8 cellular contexts compared by ENCODE assay signal in the genomic region with DNA sequence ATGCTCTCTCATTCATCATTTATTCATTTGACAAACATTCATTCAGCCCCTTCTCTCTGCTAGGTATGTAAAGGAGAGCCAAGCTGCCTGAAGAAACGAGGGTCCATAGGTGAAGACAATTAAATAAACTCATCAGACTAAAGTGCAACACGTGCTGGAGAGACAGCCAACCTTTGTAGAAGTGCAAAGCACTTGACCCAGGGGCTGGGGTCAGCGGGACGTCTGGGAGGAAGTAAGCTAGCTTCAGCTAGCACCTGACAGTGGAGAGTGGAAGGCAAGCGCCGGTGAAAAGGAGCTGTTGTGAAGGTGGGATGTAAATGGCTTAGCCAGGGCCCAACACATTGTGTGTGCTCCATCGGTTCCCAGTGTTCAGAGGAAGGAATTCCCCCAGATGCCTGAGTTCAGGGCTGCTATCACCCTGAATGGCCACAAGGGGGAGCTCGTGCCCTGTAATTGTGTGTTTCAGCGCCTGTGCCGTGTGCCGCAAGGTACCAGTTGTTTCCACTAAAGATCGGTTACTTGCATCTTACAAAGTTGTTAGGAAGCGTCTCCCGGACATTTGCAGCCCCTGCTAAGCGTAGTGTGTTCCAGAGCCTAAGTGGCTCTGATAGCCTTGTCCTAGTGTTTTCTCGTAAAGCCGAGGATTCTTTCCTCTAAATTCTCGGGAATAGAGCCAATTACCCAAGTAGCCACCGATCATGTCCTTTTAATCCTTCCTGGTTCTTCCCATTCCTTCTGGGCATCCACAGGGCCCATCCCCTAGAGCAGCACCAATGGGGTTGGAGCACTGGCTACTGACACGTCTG. TPM values are rescaled to one million over a fixed set of nuclear protein-coding genes. Genes with fewer than 3 reads are reported as not detected.
DNase-seq lines count a peak whose midpoint lies in the region; ATAC-seq, FAIRE-seq and TF ChIP-seq lines count a peak whose summit lies in the region.

No MANE protein-coding gene starts in this region.

- H3K36me3 Mint-ChIP-seq in activated T-cell treated with anti-CD3 and anti-CD28 coated beads, Interleukin-2, amount 50 U/mL, for 72 hours (ENCODE audit: insufficient read depth in 2 of 2), result no peaks in the 10 kb centered on the region
- H3K36me3 Mint-ChIP-seq in neural progenitor cell, result no peaks in the 10 kb centered on the region

- peak overlapping the region; percentile 75 for H2AFZ ChIP-seq in neural progenitor cell (replicated peaks)

- H3K4me1 ChIP-seq in neural progenitor cell, result no peaks in the 10 kb centered on the region

- H3K4me3 ChIP-seq in fibroblast of the aortic adventitia (ENCODE audit: low read depth, low read length), result peak overlapping the region; percentile 67
- H3K4me3 ChIP-seq in neural progenitor cell, result peak overlapping the region; percentile 33

- no peaks in the 10 kb centered on the region for H3K9me3 Mint-ChIP-seq in activated T-cell treated with anti-CD3 and anti-CD28 coated beads, Interleukin-2, amount 50 U/mL, for 72 hours
- H3K9me3 Mint-ChIP-seq in neural progenitor cell, result no peaks in the 10 kb centered on the region

- peaks cover 100% of the 10 kb centered on the region for H3K27me3 ChIP-seq in neural progenitor cell

- DNase-seq in DMS114 treated with DMSO at 0.1 percent for 48 hours (lab: John Stamatoyannopoulos, UW; ENCODE audit: unreplicated experiment), result peak; percentile 86
- peak; percentile 66 for DNase-seq in HuH-7.5 (ENCODE audit: low spot score)
- DNase-seq in RCC 7860 (ENCODE audit: low spot score), result peak; percentile 66
- peak; percentile 61 to 72 for DNase-seq in activated T-cell treated with anti-CD3 and anti-CD28 coated beads, Interleukin-2, amount 50 U/mL, for 72 hours
- peak; percentile 82 for DNase-seq in fibroblast of the aortic adventitia (ENCODE audit: low read depth)
- peak; percentile 91 for DNase-seq in neural progenitor cell (ENCODE audit: low spot score)
- DNase-seq in stimulated activated naive CD8-positive, alpha-beta T cell treated with anti-CD3 and anti-CD28 coated beads, Interleukin-15, Interleukin-2, amounts not matched to agents 100 U/mL and 50 U/mL, for 24 hours, result peak; percentile 72

- H3K9ac ChIP-seq in neural progenitor cell, result no peak overlapping the region

- H3K27me3 Mint-ChIP-seq in activated T-cell treated with anti-CD3 and anti-CD28 coated beads, Interleukin-2, amount 50 U/mL, for 72 hours (ENCODE audit: low read depth), result peaks cover 79% of the 10 kb centered on the region
- H3K27me3 Mint-ChIP-seq in neural progenitor cell (ENCODE audit: insufficient read depth, low read depth), result peaks cover 37% of the 10 kb centered on the region

- peak; percentile 51 for FAIRE-seq in RCC 7860 (lab: Jason Lieb, UNC)

- H3K27ac Mint-ChIP-seq in activated T-cell treated with anti-CD3 and anti-CD28 coated beads, Interleukin-2, amount 50 U/mL, for 72 hours, result no peak overlapping the region
- H3K27ac Mint-ChIP-seq in neural progenitor cell, result no peak overlapping the region

- no peaks in the 10 kb centered on the region for H3F3A ChIP-seq in neural progenitor cell (ENCODE audit: low read depth)

- no peaks in the 10 kb centered on the region for H3K9me3 ChIP-seq in neural progenitor cell (ENCODE audit: low read depth)

- no peak overlapping the region for H3K27ac ChIP-seq in neural progenitor cell

- H3K36me3 ChIP-seq in neural progenitor cell, result no peaks in the 10 kb centered on the region

- ATAC-seq in activated T-cell treated with anti-CD3 and anti-CD28 coated beads, Interleukin-2, amount 50 U/mL, for 72 hours (replicated peaks in 1 of 2), result peak; percentile 68 to 72
- peak; percentile 75 for ATAC-seq in stimulated activated naive CD8-positive, alpha-beta T cell treated with anti-CD3 and anti-CD28 coated beads, Interleukin-15, Interleukin-2, amounts not matched to agents 100 U/mL and 50 U/mL, for 24 hours
- no peak for ATAC-seq in HG02884 (IDR thresholded peaks at IDR 0.05; ENCODE audit: unreplicated experiment)

- peaks cover 3% of the 10 kb centered on the region for H4K20me1 ChIP-seq in neural progenitor cell (ENCODE audit: low read depth)

- peaks cover 11% of the 10 kb centered on the region for H3K4me1 Mint-ChIP-seq in activated T-cell treated with anti-CD3 and anti-CD28 coated beads, Interleukin-2, amount 50 U/mL, for 72 hours (ENCODE audit: low read depth)
- H3K4me1 Mint-ChIP-seq in neural progenitor cell, result peaks cover 10% of the 10 kb centered on the region

- H3K79me2 ChIP-seq in neural progenitor cell (ENCODE audit: low read depth), result no peaks in the 10 kb centered on the region

- peak overlapping the region; percentile 68 for H3K4me2 ChIP-seq in neural progenitor cell

- TF ChIP-seq CTCF in fibroblast of the aortic adventitia (IDR thresholded peaks at IDR 0.05; ENCODE audit: insufficient read depth, low read length), result peak; percentile 94
- TF ChIP-seq CTCF in neural progenitor cell (IDR thresholded peaks at IDR 0.05), result peak; percentile 98

- H3K4me3 Mint-ChIP-seq in activated T-cell treated with anti-CD3 and anti-CD28 coated beads, Interleukin-2, amount 50 U/mL, for 72 hours, result peak overlapping the region; percentile 2 to 7
- peak overlapping the region; percentile 36 for H3K4me3 Mint-ChIP-seq in neural progenitor cell

RNA-seq across cellular contexts. Expression of a gene that starts 30.6 kb away (rescaled TPM):
- not detected for total RNA-seq in activated T-cell treated with anti-CD3 and anti-CD28 coated beads, Interleukin-2, amount 50 U/mL, for 72 hours
- total RNA-seq in fibroblast of the aortic adventitia (ENCODE audit: low replicate concordance), result 0.16 TPM in 1 of 2 replicates, not detected in the other
- total RNA-seq in neural progenitor cell (ENCODE audit: low replicate concordance), result not detected in 2 replicates
